ENCODE assay signal across 33 cellular contexts in the genomic region with DNA sequence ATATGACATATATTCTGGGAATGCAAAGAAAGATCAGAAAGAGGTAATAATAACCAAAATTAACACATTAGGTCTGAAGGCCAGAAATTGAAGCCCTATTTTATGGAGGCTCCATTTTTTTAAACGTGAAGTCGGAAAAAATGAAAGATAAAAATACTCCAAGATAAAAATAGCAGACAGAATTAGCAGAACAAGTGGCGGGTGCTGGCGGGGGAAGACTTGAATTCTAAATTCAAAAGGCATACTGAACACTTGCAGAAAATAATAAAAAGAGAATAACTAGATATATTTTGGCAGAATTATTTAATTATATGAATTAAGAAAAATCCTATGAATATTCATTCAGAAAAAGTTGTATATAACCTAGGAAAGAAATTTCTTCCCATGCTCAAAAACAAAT.
"Had no signal": no experiment of that assay in that cellular context is flagged by ENCODE, and none has a peak within 500 bp of the region (broad histone marks: within the 10 kb centered on the region; RNA-seq: fewer than 3 reads in every experiment).

No MANE protein-coding gene starts in this region.

- H3K4me1 ChIP-seq: adrenal gland, ascending aorta, body of pancreas, breast epithelium had no signal

- H3K36me3 ChIP-seq: adrenal gland, ascending aorta, brain microvascular endothelial cell, breast epithelium, cardiac muscle cell had no signal

- H3K27ac ChIP-seq: adrenal gland, ascending aorta, body of pancreas, brain microvascular endothelial cell, breast epithelium, cardiac muscle cell had no signal

- H3K27me3 ChIP-seq: adrenal gland, ascending aorta, body of pancreas, brain microvascular endothelial cell, breast epithelium, cardiac muscle cell had no signal

- FAIRE-seq: astrocyte, bronchial epithelial cell had no signal

- H3K4me3 ChIP-seq: adrenal gland, ascending aorta, body of pancreas, breast epithelium, cardiac muscle cell had no signal

- DNase-seq: activated effector memory CD4-positive, alpha-beta T cell treated with anti-CD3 and anti-CD28 coated beads, Interleukin-2, amount 50 U/mL, for 16 hours; activated effector memory CD4-positive, alpha-beta T cell treated with Interleukin-2 at 50 U/mL for 16 hours; activated gamma-delta T cell; activated gamma-delta T cell treated with Interleukin-2 at 50 U/mL for 16 hours; activated naive CD4-positive, alpha-beta T cell; activated naive CD4-positive, alpha-beta T cell treated with anti-CD3 and anti-CD28 coated beads for 36 hours; activated naive CD4-positive, alpha-beta T cell treated with anti-CD3 and anti-CD28 coated beads, Interleukin-2, amount 10 ng/mL, durations not matched to agents 7 days and 5 days; activated naive CD4-positive, alpha-beta T cell treated with anti-CD3 and anti-CD28 coated beads, Interleukin-2, amount 50 U/mL, for 16 hours; activated naive CD4-positive, alpha-beta T cell treated with Interleukin-2 at 50 U/mL for 16 hours; activated naive CD8-positive, alpha-beta T cell treated with anti-CD3 and anti-CD28 coated beads for 36 hours; activated naive CD8-positive, alpha-beta T cell treated with anti-CD3 and anti-CD28 coated beads, Interleukin-2, amount 10 ng/mL, durations not matched to agents 7 days and 5 days; activated naive CD8-positive, alpha-beta T cell treated with anti-CD3 and anti-CD28 coated beads, Interleukin-2, amount 50 U/mL, for 24 hours; activated T-cell treated with anti-CD3 and anti-CD28 coated beads, Interleukin-2, amount 50 U/mL, for 1 hour; activated T-cell treated with anti-CD3 and anti-CD28 coated beads, Interleukin-2, amount 50 U/mL, for 24 hours; activated T-cell treated with anti-CD3 and anti-CD28 coated beads, Interleukin-2, amount 50 U/mL, for 4 hours; activated T-cell treated with anti-CD3 and anti-CD28 coated beads, Interleukin-2, amount 50 U/mL, for 48 hours; activated T-cell treated with anti-CD3 and anti-CD28 coated beads, Interleukin-2, amount 50 U/mL, for 72 hours; adrenal gland; amniotic stem cell; amygdala; anterior cingulate cortex; aorta; body of pancreas; brain microvascular endothelial cell; central memory CD4-positive, alpha-beta T cell; cerebellar nuclear complex had no signal

- ATAC-seq: activated naive CD4-positive, alpha-beta T cell treated with anti-CD3 and anti-CD28 coated beads, Interleukin-2, amount 50 U/mL, for 72 hours; activated naive CD8-positive, alpha-beta T cell treated with anti-CD3 and anti-CD28 coated beads, Interleukin-2, amount 50 U/mL, for 24 hours; activated T-cell treated with anti-CD3 and anti-CD28 coated beads, Interleukin-2, amount 50 U/mL, for 4 hours; activated T-cell treated with anti-CD3 and anti-CD28 coated beads, Interleukin-2, amount 50 U/mL, for 72 hours; activated T-helper 17 cell treated with anti-CD3 and anti-CD28 coated beads, Interleukin-2, amount 50 U/mL, for 72 hours; body of pancreas had no signal

- H3K9me3 ChIP-seq: adrenal gland, ascending aorta, body of pancreas, breast epithelium had no signal
